In genomic region chr16:29158449-29159184, GRCh38 we compare ENCODE assay signal across 8 cellular contexts.
A peak's percentile ranks its signal among the peaks of the same experiment; 100 is the strongest.
DNase-seq lines count a peak whose midpoint lies in the region; ATAC-seq and TF ChIP-seq lines count a peak whose summit lies in the region.
"Not testable (repeated sequence)": the region's sequence is repeated elsewhere in the genome, so short reads cannot be mapped to it uniquely, and the experiment has no call there.

No MANE protein-coding gene starts in this region.

- H3K27me3 ChIP-seq in adrenal gland; esophagus squamous epithelium; right atrium auricular region; skeletal muscle tissue (ENCODE audit: control insufficient read depth in 3 of 3, insufficient read depth in 3 of 3, low read length in 3 of 3); uterus: not testable (repeated sequence)

- peak overlapping the region; percentile 68 to 97 (median 85) for H3K27ac ChIP-seq in adrenal gland
- peak overlapping the region in 3 of 4 donors; percentile 71 to 85 (median 83) for H3K27ac ChIP-seq in esophagus squamous epithelium
- peak overlapping the region; percentile 75 to 87 for H3K27ac ChIP-seq in right atrium auricular region
- H3K27ac ChIP-seq in skeletal muscle tissue (ENCODE audit: low read depth, low read length) = peak overlapping the region; percentile 71
- H3K27ac ChIP-seq in uterus = peak overlapping the region; percentile 82 to 92

- POLR2A ChIA-PET in naive thymus-derived CD8-positive, alpha-beta T cell (lab: Charles Lee) = not testable (repeated sequence)

- H3K36me3 Mint-ChIP-seq in naive thymus-derived CD8-positive, alpha-beta T cell = not testable (repeated sequence)

- H3K4me3 Mint-ChIP-seq in naive thymus-derived CD8-positive, alpha-beta T cell = not testable (repeated sequence)

- peak overlapping the region in 9 of 10 donors; percentile 69 to 98 (median 97) for H3K27ac Mint-ChIP-seq in naive thymus-derived CD8-positive, alpha-beta T cell

- intact Hi-C loops in adrenal gland (cut with DNase I); esophagus squamous epithelium (cut with DNase I); uterus (cut with DNase I; ENCODE audit: low total_unique reads): not testable (repeated sequence)

- not testable (repeated sequence) for TF ChIP-seq CTCF in adrenal gland (IDR thresholded peaks at IDR 0.05); esophagus squamous epithelium (IDR thresholded peaks at IDR 0.05); right atrium auricular region (IDR thresholded peaks at IDR 0.05); uterus (IDR thresholded peaks at IDR 0.05)

- DNase-seq in COLO668 (lab: John Stamatoyannopoulos, UW; ENCODE audit: unreplicated experiment) (peak; percentile 43), NCI-H748 (lab: John Stamatoyannopoulos, UW; ENCODE audit: unreplicated experiment) (peak; percentile 6)
- not testable (repeated sequence) for DNase-seq in adrenal gland; esophagus squamous epithelium (lab: John Stamatoyannopoulos, UW); right atrium auricular region (ENCODE audit: low spot score); naive thymus-derived CD8-positive, alpha-beta T cell; uterus

- not testable (repeated sequence) for H3K9me3 Mint-ChIP-seq in naive thymus-derived CD8-positive, alpha-beta T cell

- H3K4me1 ChIP-seq in adrenal gland (replicated peaks in 1 of 2) (peaks cover 15 to 22% of the 10 kb centered on the region in 2 donors), esophagus squamous epithelium (peaks cover 8 to 38% (median 18%) of the 10 kb centered on the region in 3 donors), right atrium auricular region (peaks cover 0 to 46% of the 10 kb centered on the region in 2 donors), uterus (peaks cover 0 to 11% of the 10 kb centered on the region in 2 donors)
- H3K4me1 ChIP-seq in skeletal muscle tissue (ENCODE audit: control insufficient read depth in 3 of 3, insufficient read depth in 3 of 3, low read length in 3 of 3) = not testable (repeated sequence)

- not testable (repeated sequence) for H3K27me3 Mint-ChIP-seq in naive thymus-derived CD8-positive, alpha-beta T cell

- not testable (repeated sequence) for ATAC-seq in naive thymus-derived CD8-positive, alpha-beta T cell

- H3K9ac ChIP-seq in skeletal muscle tissue (ENCODE audit: low read depth in 1 of 3, low read length in 3 of 3) = not testable (repeated sequence)

- H3K4me1 Mint-ChIP-seq in naive thymus-derived CD8-positive, alpha-beta T cell = peaks cover 18 to 44% (median 40%) of the 10 kb centered on the region in 4 donors

- H3K36me3 ChIP-seq in adrenal gland (replicated peaks in 1 of 2); esophagus squamous epithelium; right atrium auricular region; skeletal muscle tissue (ENCODE audit: control insufficient read depth in 3 of 3, insufficient read depth in 3 of 3, low read length in 3 of 3); uterus: not testable (repeated sequence)

- not testable (repeated sequence) for TF ChIP-seq POLR2A in adrenal gland (IDR thresholded peaks at IDR 0.05); esophagus squamous epithelium (IDR thresholded peaks at IDR 0.05); uterus (IDR thresholded peaks at IDR 0.05)

- H3K9me3 ChIP-seq in adrenal gland (replicated peaks in 1 of 3); esophagus squamous epithelium; right atrium auricular region; skeletal muscle tissue (ENCODE audit: control insufficient read depth in 3 of 3, low read length in 3 of 3); uterus: not testable (repeated sequence)

- 94 to 96% (median 96%) methylated on average over 34 to 53 of the region's 53 CpGs for WGBS in adrenal gland, 4 donors
- WGBS in esophagus squamous epithelium, 2 donors = 96 to 97% methylated on average over 17 to 20 of the region's 53 CpGs

- H3K4me3 ChIP-seq in adrenal gland; esophagus squamous epithelium; right atrium auricular region; skeletal muscle tissue (ENCODE audit: low read length in 3 of 3); uterus: not testable (repeated sequence)
